18 cellular contexts compared by ENCODE assay signal in the genomic region with DNA sequence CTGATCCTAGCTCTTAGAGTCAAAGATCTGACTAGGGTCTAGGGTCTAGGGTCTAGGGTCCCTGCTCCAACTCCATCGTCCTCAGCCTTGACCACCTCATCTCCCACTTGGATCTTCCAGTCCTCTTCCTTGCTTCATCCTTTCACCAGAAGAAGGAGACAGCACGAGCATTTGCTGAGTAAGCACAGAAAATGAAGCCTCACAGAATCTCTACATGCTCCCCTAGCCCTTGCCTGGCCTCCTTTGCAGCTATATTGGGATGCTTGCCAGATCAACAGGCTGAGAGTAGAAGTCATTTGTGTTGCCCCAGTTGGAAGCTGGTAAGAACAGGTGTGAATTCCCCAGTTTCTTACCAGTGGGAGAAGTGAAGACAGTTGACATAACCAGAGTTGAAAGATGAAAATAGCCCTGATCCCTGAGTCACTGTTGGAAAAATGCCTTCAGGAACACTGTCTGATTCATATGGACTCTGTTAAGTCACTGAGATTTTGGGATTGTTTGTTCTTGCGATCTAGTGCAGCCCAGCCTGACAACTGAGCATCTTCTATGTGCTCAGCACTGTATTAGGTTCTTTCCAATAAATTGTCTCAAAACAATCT.
A peak's percentile ranks its signal among the peaks of the same experiment; 100 is the strongest.
DNase-seq lines count a peak whose midpoint lies in the region; ATAC-seq, FAIRE-seq and TF ChIP-seq lines count a peak whose summit lies in the region.
"Had no signal": no experiment of that assay in that cellular context is flagged by ENCODE, and none has a peak within 500 bp of the region (broad histone marks: within the 10 kb centered on the region; RNA-seq: fewer than 3 reads in every experiment).

No MANE protein-coding gene starts in this region.

- H3K9ac ChIP-seq in PC-3 (ENCODE audit: low read length) (no peak overlapping the region), mesenchymal stem cell (ENCODE audit: low read length) (no peak overlapping the region)

- H3K36me3 ChIP-seq in PC-3 (ENCODE audit: low read depth, low read length) = no peaks in the 10 kb centered on the region
- H3K36me3 ChIP-seq in esophagus muscularis mucosa = no peaks in the 10 kb centered on the region
- no peaks in the 10 kb centered on the region for H3K36me3 ChIP-seq in mesenchymal stem cell (ENCODE audit: control insufficient read depth in 1 of 2, insufficient read depth in 2 of 2, low read depth in 1 of 2, low read length in 2 of 2)
- no peaks in the 10 kb centered on the region for H3K36me3 ChIP-seq in aorta (ENCODE audit: control insufficient read depth in 1 of 2, insufficient read depth in 2 of 2, low read length in 1 of 2)
- H3K36me3 ChIP-seq: Peyer's patch had no signal

- H3K4ac ChIP-seq in mesenchymal stem cell (ENCODE audit: low read depth in 1 of 2, low read length in 2 of 2) = peak overlapping the region in 1 of 2 experiments; percentile 1

- no peak overlapping the region for H3K27ac Mint-ChIP-seq in CD4-positive, alpha-beta T cell
- H3K27ac Mint-ChIP-seq: GM23338 had no signal

- H2BK120ac ChIP-seq in mesenchymal stem cell (ENCODE audit: low read depth, low read length) = peak overlapping the region; percentile 45

- ATAC-seq in A549 (no peak), PC-3 (no peak), aorta (ENCODE audit: low FRiP score) (no peak)
- no peak for ATAC-seq in CD4-positive, alpha-beta T cell (ENCODE audit: poor library complexity)
- ATAC-seq: GM23338 had no signal

- BruUV-seq in PC-3 (replicated peaks; lab: Mats Ljungman, UMichigan) = no TSS peak

- H2AK5ac ChIP-seq in mesenchymal stem cell (ENCODE audit: low read length, severe bottlenecking) = no peak overlapping the region

- no peak overlapping the region for H2BK5ac ChIP-seq in mesenchymal stem cell (ENCODE audit: low read depth, low read length, poor library complexity, severe bottlenecking)

- H4K20me1 ChIP-seq in PC-3 (ENCODE audit: low read length) = no peaks in the 10 kb centered on the region

- no peaks in the 10 kb centered on the region for H3F3A ChIP-seq in PC-3 (ENCODE audit: low read length, unreplicated experiment)

- no peaks in the 10 kb centered on the region for H3K9me3 Mint-ChIP-seq in CD4-positive, alpha-beta T cell
- H3K9me3 Mint-ChIP-seq: GM23338 had no signal

- TF ChIP-seq RAD21 in A549 (conservative IDR thresholded peaks at IDR 0.05 in 1 of 2, IDR thresholded peaks at IDR 0.05 in 1 of 2) = no peak

- H3K4me1 Mint-ChIP-seq in CD4-positive, alpha-beta T cell (ENCODE audit: low read depth) = no peaks in the 10 kb centered on the region

- H3K4me3 ChIP-seq in A549 (no peak overlapping the region), PC-3 (ENCODE audit: low read length) (no peak overlapping the region), esophagus muscularis mucosa (no peak overlapping the region), mesenchymal stem cell (ENCODE audit: insufficient read depth in 1 of 2, low read depth in 1 of 2, low read length in 2 of 2) (no peak overlapping the region), aorta (ENCODE audit: low read length in 2 of 2) (no peak overlapping the region)
- H3K4me3 ChIP-seq: GM23338, Peyer's patch had no signal

- TF ChIP-seq POLR2A in A549 (IDR thresholded peaks at IDR 0.05; ENCODE audit: low read length) (no peak), esophagus muscularis mucosa (IDR thresholded peaks at IDR 0.05; ENCODE audit: low read depth) (no peak)

- no peak overlapping the region for H4K8ac ChIP-seq in mesenchymal stem cell (ENCODE audit: low read length)

- 10% methylated on average over 3 of the region's 3 CpGs for WGBS in A549 (ENCODE audit: missing lambda C conversion rate)
- 78% methylated on average over 3 of the region's 3 CpGs for WGBS in esophagus muscularis mucosa
- 94% methylated on average over 1 of the region's 3 CpGs for WGBS in mesenchymal stem cell
- 97% methylated on average over 3 of the region's 3 CpGs for WGBS in aorta, 2 donors

- no peak overlapping the region; a peak in 1 of 6 replicates for H3K27ac ChIP-seq in A549
- H3K27ac ChIP-seq in PC-3 (ENCODE audit: low read length) = no peak overlapping the region
- H3K27ac ChIP-seq in esophagus muscularis mucosa (replicated peaks in 1 of 4) = no peak overlapping the region
- no peak overlapping the region for H3K27ac ChIP-seq in mesenchymal stem cell (ENCODE audit: low read length, poor library complexity, severe bottlenecking)
- H3K27ac ChIP-seq in CD4-positive, alpha-beta T cell (ENCODE audit: low read depth, low read length) = no peak overlapping the region
- H3K27ac ChIP-seq in aorta (ENCODE audit: low read depth in 1 of 2, low read length in 2 of 2) = no peak overlapping the region

- TF ChIP-seq EP300 in A549 (IDR thresholded peaks at IDR 0.05) = no peak
- TF ChIP-seq EP300 in esophagus muscularis mucosa (IDR thresholded peaks at IDR 0.05) = no peak

- H3K4me2 ChIP-seq in A549 = no peak overlapping the region
- H3K4me2 ChIP-seq in PC-3 (ENCODE audit: low read length) = no peak overlapping the region
- H3K4me2 ChIP-seq in mesenchymal stem cell (ENCODE audit: low read length, poor library complexity, severe bottlenecking) = no peak overlapping the region
- H3K4me2 ChIP-seq: GM23338 had no signal

- POLR2A ChIA-PET in A549 (lab: Yijun Ruan, JAX) = no interaction called here
- POLR2A ChIA-PET in PC-3 (lab: Charles Lee; ENCODE audit: unreplicated experiment) = no interaction called here
- POLR2A ChIA-PET in CD4-positive, alpha-beta T cell (lab: Charles Lee) = no interaction called here

- H3K79me1 ChIP-seq in mesenchymal stem cell (replicated peaks; ENCODE audit: low read length, poor library complexity, severe bottlenecking) = no peaks in the 10 kb centered on the region

- no peaks in the 10 kb centered on the region for H3K36me3 Mint-ChIP-seq in CD4-positive, alpha-beta T cell (ENCODE audit: low read depth)

- TF ChIP-seq CTCF in A549 (IDR thresholded peaks at IDR 0.05) (no peak), PC-3 (conservative IDR thresholded peaks at IDR 0.05; ENCODE audit: low read depth, low read length) (no peak), esophagus muscularis mucosa (IDR thresholded peaks at IDR 0.05) (no peak)
- TF ChIP-seq CTCF in CD4-positive, alpha-beta T cell (IDR thresholded peaks at IDR 0.05) = no peak

- CTCF ChIA-PET in A549 (lab: Yijun Ruan, JAX) = interaction anchor here (1.2 to 1.3 kb wide), 2 partner anchors 18 to 37 kb away, joined by 3 to 4 read pairs; no protein-coding TSS in a partner anchor
- CTCF ChIA-PET in PC-3 (lab: Charles Lee) = no interaction called here
- CTCF ChIA-PET in CD4-positive, alpha-beta T cell (lab: Charles Lee) = no interaction called here

- DNase-seq in A549 (ENCODE audit: low read depth in 1 of 2, low spot score in 1 of 2) = no peak
- peak; percentile 4 for DNase-seq in PC-3
- peak; percentile 66 for DNase-seq in esophagus muscularis mucosa (ENCODE audit: extremely low spot score)
- DNase-seq in mesenchymal stem cell = peak; percentile 69
- DNase-seq in CD4-positive, alpha-beta T cell = no peak
- no peak for DNase-seq in aorta
- no peak for DNase-seq in H4 (ENCODE audit: low spot score)
- no peak for DNase-seq in superior temporal gyrus (ENCODE audit: extremely low spot score)
- DNase-seq: Calu3, GDM1, Kasumi-1, NCI-H1417, NCI-H2029 treated with DMSO at 0.1 percent for 48 hours, NCI-H510A treated with DMSO at 0.1 percent for 48 hours, Peyer's patch, Right ventricle myocardium superior had no signal

- no peak overlapping the region for H2AFZ ChIP-seq in PC-3 (ENCODE audit: low read length)
- H2AFZ ChIP-seq in mesenchymal stem cell (ENCODE audit: low read depth, low read length) = no peak overlapping the region
- H2AFZ ChIP-seq: GM23338 had no signal

- H2BK15ac ChIP-seq in mesenchymal stem cell (ENCODE audit: low read depth, poor library complexity, severe bottlenecking) = no peak overlapping the region

- no peak overlapping the region for H3K14ac ChIP-seq in mesenchymal stem cell (ENCODE audit: low read length in 2 of 2)

- peak overlapping the region; percentile 87 to 92 for H2BK12ac ChIP-seq in mesenchymal stem cell (ENCODE audit: low read length in 2 of 2)

- no peak overlapping the region for H3K23ac ChIP-seq in mesenchymal stem cell (ENCODE audit: low read length in 2 of 2)

- H3K27me3 ChIP-seq in PC-3 (ENCODE audit: low read length) = no peaks in the 10 kb centered on the region
- no peaks in the 10 kb centered on the region for H3K27me3 ChIP-seq in esophagus muscularis mucosa
- peaks cover 18 to 27% of the 10 kb centered on the region in 2 experiments for H3K27me3 ChIP-seq in mesenchymal stem cell (ENCODE audit: control insufficient read depth in 1 of 2, insufficient read depth in 1 of 2, low read length in 2 of 2)
- H3K27me3 ChIP-seq in CD4-positive, alpha-beta T cell (ENCODE audit: control insufficient read depth, insufficient read depth, low read length) = peaks cover 5% of the 10 kb centered on the region
- no peaks in the 10 kb centered on the region for H3K27me3 ChIP-seq in aorta (ENCODE audit: control insufficient read depth in 1 of 2, insufficient read depth in 2 of 2, low read length in 1 of 2)
- H3K27me3 ChIP-seq: Peyer's patch had no signal

- no peaks in the 10 kb centered on the region for H3K9me2 ChIP-seq in PC-3 (replicated peaks; ENCODE audit: low read length)

- peak overlapping the region; percentile 69 to 70 for H3K18ac ChIP-seq in mesenchymal stem cell (ENCODE audit: low read depth in 1 of 2, low read length in 2 of 2)

- no peak overlapping the region for H3K4me3 Mint-ChIP-seq in CD4-positive, alpha-beta T cell
- H3K4me3 Mint-ChIP-seq: GM23338 had no signal

- H3K79me2 ChIP-seq in PC-3 (ENCODE audit: low read length) = no peaks in the 10 kb centered on the region

- H3K27me3 Mint-ChIP-seq in CD4-positive, alpha-beta T cell = peaks cover 27% of the 10 kb centered on the region

- FAIRE-seq in A549 (lab: Jason Lieb, UNC) = no peak
- FAIRE-seq: A204.1 had no signal

- H4K91ac ChIP-seq in mesenchymal stem cell (ENCODE audit: low read length) = peak overlapping the region; percentile 43

- intact Hi-C loops in PC-3 (cut with micrococcal nuclease) = no loop called here
- intact Hi-C loops in esophagus muscularis mucosa (cut with DNase I) = no loop called here
- intact Hi-C loops in CD4-positive, alpha-beta T cell (cut with DNase I, micrococcal nuclease) = no loop called here
- intact Hi-C loops in aorta (cut with DNase I) = no loop called here

- H3K9me3 ChIP-seq in A549 = peaks cover 6% of the 10 kb centered on the region; the same call in 1 of the 3 replicates
- H3K9me3 ChIP-seq in PC-3 (ENCODE audit: low read length) = no peaks in the 10 kb centered on the region
- H3K9me3 ChIP-seq in esophagus muscularis mucosa = no peaks in the 10 kb centered on the region
- peaks cover 4% of the 10 kb centered on the region for H3K9me3 ChIP-seq in mesenchymal stem cell (ENCODE audit: control insufficient read depth, low read length)
- no peaks in the 10 kb centered on the region for H3K9me3 ChIP-seq in CD4-positive, alpha-beta T cell (ENCODE audit: control insufficient read depth, low read length)
- peaks cover 3% of the 10 kb centered on the region for H3K9me3 ChIP-seq in aorta (ENCODE audit: control insufficient read depth, low read length)
- H3K9me3 ChIP-seq: Peyer's patch had no signal

- H3K4me1 ChIP-seq in A549 = peaks cover 35% of the 10 kb centered on the region
- H3K4me1 ChIP-seq in PC-3 (ENCODE audit: insufficient read depth, low read length) = no peaks in the 10 kb centered on the region
- no peaks in the 10 kb centered on the region for H3K4me1 ChIP-seq in esophagus muscularis mucosa
- peaks cover 6% of the 10 kb centered on the region for H3K4me1 ChIP-seq in mesenchymal stem cell (ENCODE audit: control insufficient read depth, insufficient read depth, low read depth, low read length)
- no peaks in the 10 kb centered on the region for H3K4me1 ChIP-seq in aorta (ENCODE audit: control insufficient read depth in 1 of 2, insufficient read depth in 2 of 2, low read length in 2 of 2)

Comparison
In these comparisons a context has a peak if more than half of its experiments do, and no peak if none do; other contexts are left out.
1. DNase-seq: peak in PC-3 (single experiment), esophagus muscularis mucosa (single experiment) and mesenchymal stem cell (single experiment); none in A549 (0 of 2), CD4-positive, alpha-beta T cell (0 of 10), aorta (0 of 2), H4 (single experiment) and superior temporal gyrus (single experiment).